ENCODE assay signal across 7 cellular contexts in the genomic region with DNA sequence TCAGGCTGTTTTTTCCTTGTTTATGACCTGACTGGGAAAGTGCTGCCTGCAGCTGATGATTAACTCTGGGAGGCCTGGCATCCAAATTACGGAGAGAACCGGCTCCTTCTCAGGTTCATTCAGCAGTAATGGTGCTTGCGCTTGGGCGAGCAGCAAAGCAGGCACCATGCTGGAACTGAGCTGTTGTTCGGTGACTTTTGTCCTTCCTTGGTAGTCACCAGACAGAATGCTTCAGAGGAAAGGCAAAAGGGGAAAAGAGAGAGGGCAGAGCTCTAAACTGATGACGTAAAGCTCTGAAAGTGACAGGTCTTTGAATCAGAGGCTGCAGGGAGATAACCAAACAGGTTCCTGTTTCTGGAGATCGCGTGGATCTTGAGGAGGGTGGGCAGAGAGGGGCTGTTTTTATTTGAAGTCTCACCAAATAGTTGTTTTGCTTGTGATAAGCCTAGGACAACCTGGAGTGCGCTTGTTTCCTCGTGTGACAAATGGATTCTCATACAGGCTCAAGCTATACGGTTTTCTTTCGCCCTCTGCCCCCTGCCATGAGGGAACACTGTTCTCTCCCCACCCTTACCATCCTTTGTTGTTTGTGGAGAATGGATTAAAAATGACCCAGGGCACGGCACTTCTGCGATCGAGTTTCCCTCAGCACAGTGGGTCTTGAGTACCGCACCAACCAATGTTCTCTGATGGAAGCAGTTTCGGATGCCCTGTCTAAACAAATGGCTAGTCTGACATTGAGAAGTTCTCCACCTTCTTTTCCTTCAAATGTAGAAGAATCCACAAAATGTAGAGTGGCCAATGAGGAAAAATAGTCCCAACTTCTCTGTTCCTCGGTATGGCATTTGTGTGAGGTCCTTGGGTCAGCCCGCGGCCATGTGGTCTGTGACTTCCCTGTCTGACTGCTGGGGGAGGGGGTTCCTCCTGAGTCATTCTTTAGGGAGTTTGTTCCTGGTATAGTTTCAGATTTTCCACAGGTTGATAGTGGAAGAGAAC. TPM values are rescaled to one million over a fixed set of nuclear protein-coding genes. Genes with fewer than 3 reads are reported as not detected.
A peak's percentile ranks its signal among the peaks of the same experiment; 100 is the strongest.
DNase-seq lines count a peak whose midpoint lies in the region; ATAC-seq and TF ChIP-seq lines count a peak whose summit lies in the region.

No MANE protein-coding gene starts in this region.

- H3K36me3 ChIP-seq in Panc1 (ENCODE audit: control insufficient read depth, insufficient read depth, low read length) (peaks cover 2% of the 10 kb centered on the region; the same call in 1 of the 2 replicates), esophagus (ENCODE audit: control insufficient read depth in 2 of 2, insufficient read depth in 2 of 2, low read length in 1 of 2) (no peaks in the 10 kb centered on the region)

- no peaks in the 10 kb centered on the region for H3K36me3 Mint-ChIP-seq in progenitor cell of endocrine pancreas (ENCODE audit: insufficient read depth)

- no peaks in the 10 kb centered on the region for H3K9me3 Mint-ChIP-seq in progenitor cell of endocrine pancreas (ENCODE audit: low read depth)

- CTCF ChIA-PET in Panc1 (lab: Charles Lee), result interaction anchor here (0.5 kb wide), 1 partner anchor 828 kb away, joined by 4 read pairs; no protein-coding TSS in a partner anchor

- H3K27ac ChIP-seq in Panc1 (ENCODE audit: low read length) (no peak overlapping the region), esophagus (ENCODE audit: low read depth in 2 of 2, low read length in 1 of 2) (peak overlapping the region; percentile 46 to 55)

- H3K27me3 ChIP-seq in Panc1 (ENCODE audit: control insufficient read depth, insufficient read depth, low read length), result no peaks in the 10 kb centered on the region
- no peaks in the 10 kb centered on the region for H3K27me3 ChIP-seq in esophagus (ENCODE audit: control insufficient read depth in 1 of 2, insufficient read depth in 2 of 2, low read length in 2 of 2)

- H3K4me3 ChIP-seq in Panc1 (ENCODE audit: low read depth in 2 of 2, low read length in 2 of 2) (peak overlapping the region; percentile 7 to 31; a peak in 3 of 4 replicates), esophagus (ENCODE audit: low read depth in 1 of 2, low read length in 2 of 2) (peak overlapping the region in 1 of 2 donors; percentile 8)

- H3K27me3 Mint-ChIP-seq in progenitor cell of endocrine pancreas, result peaks cover 78% of the 10 kb centered on the region

- no TSS peak for BruUV-seq in Panc1 (replicated peaks; lab: Mats Ljungman, UMichigan)

- H3K4me3 Mint-ChIP-seq in progenitor cell of endocrine pancreas (ENCODE audit: low read depth), result peak overlapping the region; percentile 6

- intact Hi-C loops in Panc1 (cut with micrococcal nuclease; ENCODE audit: unreplicated experiment), result loop anchor here (5.0 kb wide), 1 partner anchor 105 kb away; no protein-coding TSS in a partner anchor

- 64 to 78% methylated on average over 20 of the region's 20 CpGs for WGBS in esophagus, 2 donors

- peak; percentile 30 for ATAC-seq in GM18870 (IDR thresholded peaks at IDR 0.05; ENCODE audit: unreplicated experiment)
- ATAC-seq in HG02870 (IDR thresholded peaks at IDR 0.05; ENCODE audit: unreplicated experiment), result peak; percentile 35
- no peak for ATAC-seq in Panc1

- H3K4me1 ChIP-seq in Panc1 (ENCODE audit: control insufficient read depth, insufficient read depth, low read length), result no peaks in the 10 kb centered on the region; the same call in 1 of the 2 replicates
- peaks cover 0 to 1% of the 10 kb centered on the region in 2 donors for H3K4me1 ChIP-seq in esophagus (ENCODE audit: control insufficient read depth in 2 of 2, insufficient read depth in 2 of 2, low read length in 1 of 2)

- in situ Hi-C loops in Panc1 (cut with HindIII; ENCODE audit: low pct_unique_long_range_greater_than_20kb, low sequenced_read_pairs), result no loop called here

- peaks cover 18% of the 10 kb centered on the region for H3K4me1 Mint-ChIP-seq in progenitor cell of endocrine pancreas (ENCODE audit: low read depth)

- TF ChIP-seq CTCF in Panc1 (IDR thresholded peaks at IDR 0.05) (no peak), progenitor cell of endocrine pancreas (IDR thresholded peaks at IDR 0.05; ENCODE audit: unreplicated experiment) (no peak)

- H3K9me3 ChIP-seq in Panc1 (ENCODE audit: control insufficient read depth, insufficient read depth, low read depth, low read length) (no peaks in the 10 kb centered on the region), esophagus (ENCODE audit: control insufficient read depth in 2 of 2, insufficient read depth in 1 of 2, low read depth in 1 of 2, low read length in 1 of 2) (no peaks in the 10 kb centered on the region)

- H3K27ac Mint-ChIP-seq in progenitor cell of endocrine pancreas, result peak overlapping the region; percentile 16

- POLR2A ChIA-PET in Panc1 (lab: Charles Lee), result no interaction called here

- DNase-seq in Panc1 (ENCODE audit: low read depth, low spot score) (peak; percentile 60), progenitor cell of endocrine pancreas (ENCODE audit: low spot score, unreplicated experiment) (no peak), iPS-NIHi11 (ENCODE audit: low spot score) (no peak), hepatic stellate cell (ENCODE audit: low spot score) (no peak)

RNA-seq across cellular contexts. Expression of a gene that starts 1.3 kb away (rescaled TPM):
- total RNA-seq in Panc1 (2021; ENCODE audit: unreplicated experiment) (2.6 TPM), progenitor cell of endocrine pancreas (0.49 TPM in 1 of 2 replicates, not detected in the other)
- polyA plus RNA-seq in Panc1 (2012; ENCODE audit: insufficient read length), result 0.96 TPM
- under 1 TPM; 0.55 to 0.71 TPM for polyA plus RNA-seq in esophagus
